ENCODE assay signal across 20 cellular contexts in the genomic region with DNA sequence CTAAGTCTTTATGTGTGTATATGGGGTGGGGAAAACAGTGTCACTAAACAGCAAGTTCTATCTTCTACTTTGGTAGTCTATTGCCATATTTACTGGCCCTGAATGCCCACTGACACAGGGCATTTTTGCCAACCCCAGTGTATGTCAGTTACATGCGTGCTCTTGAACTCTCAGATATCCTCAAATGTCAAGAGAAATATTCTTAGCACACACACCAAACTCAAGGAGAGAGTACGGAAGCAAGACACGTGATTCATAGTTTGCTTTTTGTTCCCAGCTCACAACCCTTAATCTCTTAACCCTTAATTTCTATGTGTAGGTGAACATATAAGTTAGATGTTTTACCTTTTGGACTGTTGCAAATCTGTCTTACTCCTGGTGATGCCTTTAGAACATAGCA. TPM values are rescaled to one million over a fixed set of nuclear protein-coding genes. Genes with fewer than 3 reads are reported as not detected.
DNase-seq lines count a peak whose midpoint lies in the region; ATAC-seq and FAIRE-seq lines count a peak whose summit lies in the region.
"Had no signal": no experiment of that assay in that cellular context is flagged by ENCODE, and none has a peak within 500 bp of the region (broad histone marks: within the 10 kb centered on the region; RNA-seq: fewer than 3 reads in every experiment).

No MANE protein-coding gene starts in this region.

- no peaks in the 10 kb centered on the region for H3K9me3 Mint-ChIP-seq in activated naive CD4-positive, alpha-beta T cell treated with anti-CD3 and anti-CD28 coated beads, Interleukin-2, amount 50 U/mL, for 24 hours
- no peaks in the 10 kb centered on the region for H3K9me3 Mint-ChIP-seq in stimulated activated effector memory CD8-positive, alpha-beta T cell treated with anti-CD3 and anti-CD28 coated beads, Interleukin-12 subunit alpha, Interleukin-12 subunit beta, amount 100 ng/mL, for 72 hours
- H3K9me3 Mint-ChIP-seq: stimulated activated naive CD8-positive, alpha-beta T cell treated with anti-CD3 and anti-CD28 coated beads, Interleukin-15, amount 100 ng/mL, for 72 hours had no signal

- H3K4me3 Mint-ChIP-seq in activated naive CD4-positive, alpha-beta T cell treated with anti-CD3 and anti-CD28 coated beads, Interleukin-2, amount 50 U/mL, for 24 hours, result peak overlapping the region; percentile 47
- H3K4me3 Mint-ChIP-seq in stimulated activated effector memory CD8-positive, alpha-beta T cell treated with anti-CD3 and anti-CD28 coated beads, Interleukin-12 subunit alpha, Interleukin-12 subunit beta, amount 100 ng/mL, for 72 hours, result peak overlapping the region; percentile 54
- H3K4me3 Mint-ChIP-seq: stimulated activated naive CD8-positive, alpha-beta T cell treated with anti-CD3 and anti-CD28 coated beads, Interleukin-15, amount 100 ng/mL, for 72 hours had no signal

- H3K27ac Mint-ChIP-seq in activated naive CD4-positive, alpha-beta T cell treated with anti-CD3 and anti-CD28 coated beads, Interleukin-2, amount 50 U/mL, for 24 hours, result peak overlapping the region; percentile 88
- H3K27ac Mint-ChIP-seq in stimulated activated effector memory CD8-positive, alpha-beta T cell treated with anti-CD3 and anti-CD28 coated beads, Interleukin-12 subunit alpha, Interleukin-12 subunit beta, amount 100 ng/mL, for 72 hours, result peak overlapping the region; percentile 84

- no peak for DNase-seq in activated naive CD4-positive, alpha-beta T cell treated with Interleukin-2 at 50 U/mL for 16 hours
- DNase-seq in HTR-8/SVneo (ENCODE audit: insufficient read length, low spot score) (no peak), left ventricle myocardium superior (no peak), SW480 (ENCODE audit: low spot score) (no peak), NCI-H2029 treated with DMSO at 0.1 percent for 48 hours (lab: John Stamatoyannopoulos, UW) (no peak), SW 1271 (lab: John Stamatoyannopoulos, UW) (no peak)
- DNase-seq in stimulated activated effector memory CD8-positive, alpha-beta T cell treated with anti-CD3 and anti-CD28 coated beads, Interleukin-12 subunit alpha, Interleukin-12 subunit beta, amount 100 ng/mL, for 72 hours (ENCODE audit: low spot score in 2 of 2), result no peak
- DNase-seq: activated CD4-positive, CD25-positive, alpha-beta regulatory T cell treated with anti-CD3 and anti-CD28 coated beads, Interleukin-2, amount 50 U/mL, for 72 hours; dermis blood vessel endothelial cell; GDM1; head of caudate nucleus; Karpas-422; NCI-H1417 treated with DMSO at 0.1 percent for 48 hours; NCI-H2227 treated with DMSO at 0.1 percent for 48 hours; NK-92 treated with Interleukin-12 subunit alpha and Interleukin-12 subunit beta, amount 100 ng/mL, for 24 hours; posterior cingulate gyrus; stimulated activated naive CD8-positive, alpha-beta T cell treated with anti-CD3 and anti-CD28 coated beads, Interleukin-15, amount 100 ng/mL, for 72 hours; uterus had no signal

- intact Hi-C loops in left ventricle myocardium superior (cut with micrococcal nuclease), result no loop called here

- peaks cover 15% of the 10 kb centered on the region for H3K36me3 Mint-ChIP-seq in activated naive CD4-positive, alpha-beta T cell treated with anti-CD3 and anti-CD28 coated beads, Interleukin-2, amount 50 U/mL, for 24 hours
- H3K36me3 Mint-ChIP-seq in stimulated activated effector memory CD8-positive, alpha-beta T cell treated with anti-CD3 and anti-CD28 coated beads, Interleukin-12 subunit alpha, Interleukin-12 subunit beta, amount 100 ng/mL, for 72 hours, result peaks cover 43% of the 10 kb centered on the region

- peak; percentile 76 for FAIRE-seq in HTR-8/SVneo (lab: Jason Lieb, UNC)
- FAIRE-seq: astrocyte had no signal

- peaks cover 74% of the 10 kb centered on the region for H3K4me1 Mint-ChIP-seq in activated naive CD4-positive, alpha-beta T cell treated with anti-CD3 and anti-CD28 coated beads, Interleukin-2, amount 50 U/mL, for 24 hours
- H3K4me1 Mint-ChIP-seq in stimulated activated effector memory CD8-positive, alpha-beta T cell treated with anti-CD3 and anti-CD28 coated beads, Interleukin-12 subunit alpha, Interleukin-12 subunit beta, amount 100 ng/mL, for 72 hours, result peaks cover 46% of the 10 kb centered on the region

- peak; percentile 50 for ATAC-seq in left ventricle myocardium superior
- ATAC-seq in stimulated activated effector memory CD8-positive, alpha-beta T cell treated with anti-CD3 and anti-CD28 coated beads, Interleukin-12 subunit alpha, Interleukin-12 subunit beta, amount 100 ng/mL, for 72 hours, result no peak

- H3K27me3 Mint-ChIP-seq in activated naive CD4-positive, alpha-beta T cell treated with anti-CD3 and anti-CD28 coated beads, Interleukin-2, amount 50 U/mL, for 24 hours, result no peaks in the 10 kb centered on the region
- H3K27me3 Mint-ChIP-seq: stimulated activated naive CD8-positive, alpha-beta T cell treated with anti-CD3 and anti-CD28 coated beads, Interleukin-15, amount 100 ng/mL, for 72 hours had no signal

RNA-seq across cellular contexts. Expression of a gene that starts 39.3 kb away (rescaled TPM):
- total RNA-seq in left ventricle myocardium superior, result 18.6 TPM
